ENCODE assay signal across 23 cellular contexts in genomic region chr20:16608265-16608636, GRCh38. TPM values are rescaled to one million over a fixed set of nuclear protein-coding genes. Genes with fewer than 3 reads are reported as not detected.
DNase-seq lines count a peak whose midpoint lies in the region; ATAC-seq and TF ChIP-seq lines count a peak whose summit lies in the region.
"Had no signal": no experiment of that assay in that cellular context is flagged by ENCODE, and none has a peak within 500 bp of the region (broad histone marks: within the 10 kb centered on the region; RNA-seq: fewer than 3 reads in every experiment).

No MANE protein-coding gene starts in this region.

- H2AFZ ChIP-seq in mammary epithelial cell (ENCODE audit: low read depth, low read length): no peak overlapping the region
- H2AFZ ChIP-seq: PC-9 had no signal

- POLR2A ChIA-PET in MCF 10A (lab: Yijun Ruan, JAX): interaction anchor here (1.8 kb wide), 1 partner anchor 28 kb away, joined by 3 read pairs; no protein-coding TSS in a partner anchor

- H3K27ac ChIP-seq in mammary epithelial cell (ENCODE audit: insufficient read depth, low read depth, low read length) (no peak overlapping the region), left ventricle myocardium inferior (replicated peaks) (peak overlapping the region; percentile 51), upper lobe of right lung (no peak overlapping the region), gastroesophageal sphincter (no peak overlapping the region)
- H3K27ac ChIP-seq: PC-9, SJCRH30 had no signal

- TF ChIP-seq CTCF in MCF 10A (IDR thresholded peaks at IDR 0.05; ENCODE audit: unreplicated experiment) (no peak), mammary epithelial cell (conservative IDR thresholded peaks at IDR 0.05 in 1 of 2, IDR thresholded peaks at IDR 0.05 in 1 of 2; ENCODE audit: extremely low read depth in 1 of 2, insufficient read depth in 1 of 2, low read depth in 1 of 2, low read length in 2 of 2) (no peak), left ventricle myocardium inferior (IDR thresholded peaks at IDR 0.05; ENCODE audit: borderline replicate concordance) (no peak), nephron (IDR thresholded peaks at IDR 0.05; ENCODE audit: unreplicated experiment in 3 of 3) (no peak), upper lobe of right lung (IDR thresholded peaks at IDR 0.05) (no peak), gastroesophageal sphincter (IDR thresholded peaks at IDR 0.05) (no peak)

- H3K4me1 ChIP-seq in mammary epithelial cell (ENCODE audit: insufficient read depth, low read length) (no peaks in the 10 kb centered on the region), left ventricle myocardium inferior (peaks cover 28% of the 10 kb centered on the region), upper lobe of right lung (no peaks in the 10 kb centered on the region), gastroesophageal sphincter (no peaks in the 10 kb centered on the region)

- H3K9ac ChIP-seq in mammary epithelial cell (ENCODE audit: insufficient read depth, low read length): no peak overlapping the region

- H3K4me3 ChIP-seq in mammary epithelial cell (replicated peaks in 1 of 3; ENCODE audit: insufficient read depth in 1 of 3, low read depth in 2 of 3, low read length in 3 of 3) (no peak overlapping the region), left ventricle myocardium inferior (no peak overlapping the region), upper lobe of right lung (no peak overlapping the region), gastroesophageal sphincter (no peak overlapping the region)
- H3K4me3 ChIP-seq: lung, PC-9, SJCRH30, smooth muscle cell had no signal

- in situ Hi-C loops in mammary epithelial cell (cut with MboI; ENCODE audit: low sequenced_read_pairs in 2 of 2): no loop called here

- no peaks in the 10 kb centered on the region for H4K20me1 ChIP-seq in mammary epithelial cell (ENCODE audit: insufficient read depth, low read length)

- WGBS in mammary epithelial cell (ENCODE audit: low coverage, missing lambda C conversion rate): 44% methylated on average over 2 of the region's 2 CpGs
- WGBS in gastroesophageal sphincter (ENCODE audit: low coverage in 1 of 2), 2 donors: 67 to 100% methylated on average over 1 of the region's 2 CpGs

- BruUV-seq in MCF 10A (replicated peaks; lab: Mats Ljungman, UMichigan) (no TSS peak), mammary epithelial cell (replicated peaks; lab: Mats Ljungman, UMichigan) (no TSS peak)

- H3K4me3 Mint-ChIP-seq in MCF 10A (ENCODE audit: unreplicated experiment) (no peak overlapping the region), nephron (peak overlapping the region in 2 of 3 experiments; percentile 8 to 31)
- H3K4me3 Mint-ChIP-seq in activated naive CD4-positive, alpha-beta T cell treated with anti-CD3 and anti-CD28 coated beads, Interleukin-2, amount 10 ng/mL, durations not matched to agents 7 days and 5 days: no peak overlapping the region
- H3K4me3 Mint-ChIP-seq: B cell; central memory CD8-positive, alpha-beta T cell had no signal

- H3K27me3 ChIP-seq in mammary epithelial cell (ENCODE audit: insufficient read depth, low read length) (no peaks in the 10 kb centered on the region), left ventricle myocardium inferior (ENCODE audit: low read depth) (no peaks in the 10 kb centered on the region), upper lobe of right lung (no peaks in the 10 kb centered on the region), gastroesophageal sphincter (no peaks in the 10 kb centered on the region)
- H3K27me3 ChIP-seq: SJCRH30 had no signal

- peak; percentile 58 for ATAC-seq in upper lobe of right lung
- ATAC-seq in GM18517 (IDR thresholded peaks at IDR 0.05; ENCODE audit: unreplicated experiment): no peak
- ATAC-seq in gastroesophageal sphincter: no peak

- H3K4me1 Mint-ChIP-seq in MCF 10A (ENCODE audit: insufficient read depth, unreplicated experiment) (peaks cover 14% of the 10 kb centered on the region), nephron (peaks cover 47% of the 10 kb centered on the region)
- no peaks in the 10 kb centered on the region for H3K4me1 Mint-ChIP-seq in activated naive CD4-positive, alpha-beta T cell treated with anti-CD3 and anti-CD28 coated beads, Interleukin-2, amount 10 ng/mL, durations not matched to agents 7 days and 5 days
- H3K4me1 Mint-ChIP-seq: B cell; central memory CD8-positive, alpha-beta T cell had no signal

- H3K9me3 ChIP-seq in mammary epithelial cell (replicated peaks; ENCODE audit: insufficient read depth, low read length): no peaks in the 10 kb centered on the region
- H3K9me3 ChIP-seq in left ventricle myocardium inferior (replicated peaks): no peaks in the 10 kb centered on the region
- no peaks in the 10 kb centered on the region for H3K9me3 ChIP-seq in upper lobe of right lung
- H3K9me3 ChIP-seq in gastroesophageal sphincter: no peaks in the 10 kb centered on the region
- H3K9me3 ChIP-seq: Caco-2, SJCRH30 had no signal

- H3K9me3 Mint-ChIP-seq in MCF 10A (ENCODE audit: unreplicated experiment) (no peaks in the 10 kb centered on the region), nephron (no peaks in the 10 kb centered on the region)
- H3K9me3 Mint-ChIP-seq in activated naive CD4-positive, alpha-beta T cell treated with anti-CD3 and anti-CD28 coated beads, Interleukin-2, amount 10 ng/mL, durations not matched to agents 7 days and 5 days: no peaks in the 10 kb centered on the region
- H3K9me3 Mint-ChIP-seq: central memory CD8-positive, alpha-beta T cell had no signal

- no peak for TF ChIP-seq POLR2A in gastroesophageal sphincter (IDR thresholded peaks at IDR 0.05)

- H3K36me3 ChIP-seq in mammary epithelial cell (ENCODE audit: insufficient read depth, low read length): no peaks in the 10 kb centered on the region
- H3K36me3 ChIP-seq in left ventricle myocardium inferior: no peaks in the 10 kb centered on the region
- H3K36me3 ChIP-seq in upper lobe of right lung: no peaks in the 10 kb centered on the region
- no peaks in the 10 kb centered on the region for H3K36me3 ChIP-seq in gastroesophageal sphincter
- H3K36me3 ChIP-seq: SJCRH30 had no signal

- H3K36me3 Mint-ChIP-seq in MCF 10A (ENCODE audit: insufficient read depth, unreplicated experiment) (no peaks in the 10 kb centered on the region), nephron (ENCODE audit: low read depth) (no peaks in the 10 kb centered on the region)
- H3K36me3 Mint-ChIP-seq in activated naive CD4-positive, alpha-beta T cell treated with anti-CD3 and anti-CD28 coated beads, Interleukin-2, amount 10 ng/mL, durations not matched to agents 7 days and 5 days: no peaks in the 10 kb centered on the region

- H3K4me2 ChIP-seq in mammary epithelial cell (ENCODE audit: insufficient read depth, low read depth, low read length): no peak overlapping the region
- H3K4me2 ChIP-seq: PC-9, smooth muscle cell had no signal

- CTCF ChIA-PET in MCF 10A (lab: Yijun Ruan, JAX): interaction anchor here (1.4 kb wide), 1 partner anchor 27 kb away, joined by 3 read pairs; no protein-coding TSS in a partner anchor
- CTCF ChIA-PET in mammary epithelial cell (lab: Charles Lee; ENCODE audit: low non-redundant PET): no interaction called here
- CTCF ChIA-PET in activated naive CD4-positive, alpha-beta T cell treated with anti-CD3 and anti-CD28 coated beads, Interleukin-2, amount 10 ng/mL, durations not matched to agents 7 days and 5 days (lab: Charles Lee): no interaction called here

- H3K79me2 ChIP-seq in mammary epithelial cell (ENCODE audit: insufficient read depth, low read length): no peaks in the 10 kb centered on the region

- DNase-seq in MCF 10A (ENCODE audit: unreplicated experiment) (peak; percentile 46), mammary epithelial cell (no peak), left ventricle myocardium inferior (no peak), upper lobe of right lung (no peak)
- no peak for DNase-seq in activated naive CD4-positive, alpha-beta T cell treated with anti-CD3 and anti-CD28 coated beads, Interleukin-2, amount 10 ng/mL, durations not matched to agents 7 days and 5 days
- DNase-seq: activated effector memory CD4-positive, alpha-beta T cell treated with anti-CD3 and anti-CD28 coated beads, Interleukin-2, amount 50 U/mL, for 16 hours; EL; KG1; MV-4-11; NCI-H187 treated with DMSO at 0.1 percent for 48 hours; NCI-H345; PC-9; SJCRH30; stimulated activated CD4-positive, alpha-beta T cell treated with anti-CD3 and anti-CD28 coated beads, Interleukin-2, amount 100 ng/mL, for 48 hours; T-helper 2 cell had no signal

- H3K27me3 Mint-ChIP-seq in MCF 10A (ENCODE audit: insufficient read depth, unreplicated experiment): no peaks in the 10 kb centered on the region
- H3K27me3 Mint-ChIP-seq in nephron (ENCODE audit: low read depth): no peaks in the 10 kb centered on the region
- peaks cover 3% of the 10 kb centered on the region for H3K27me3 Mint-ChIP-seq in activated naive CD4-positive, alpha-beta T cell treated with anti-CD3 and anti-CD28 coated beads, Interleukin-2, amount 10 ng/mL, durations not matched to agents 7 days and 5 days

- dilution Hi-C loops in mammary epithelial cell (cut with HindIII; ENCODE audit: low sequenced_read_pairs): loop anchor here (5.0 kb wide), 1 partner anchor 149 kb away; no protein-coding TSS in a partner anchor

- intact Hi-C loops in MCF 10A (cut with micrococcal nuclease): no loop called here
- intact Hi-C loops in mammary epithelial cell (cut with micrococcal nuclease): no loop called here
- intact Hi-C loops in left ventricle myocardium inferior (cut with micrococcal nuclease): no loop called here
- intact Hi-C loops in upper lobe of right lung (cut with DNase I): no loop called here

- TF ChIP-seq EP300 in gastroesophageal sphincter (IDR thresholded peaks at IDR 0.05): no peak

- H3K27ac Mint-ChIP-seq in MCF 10A (ENCODE audit: low read depth, unreplicated experiment) (no peak overlapping the region), nephron (peak overlapping the region; percentile 32 to 82 (median 76))
- H3K27ac Mint-ChIP-seq in activated naive CD4-positive, alpha-beta T cell treated with anti-CD3 and anti-CD28 coated beads, Interleukin-2, amount 10 ng/mL, durations not matched to agents 7 days and 5 days: no peak overlapping the region
- H3K27ac Mint-ChIP-seq: B cell had no signal

RNA-seq across cellular contexts. Expression of gene KIF16B, which starts 35.0 kb away (rescaled TPM):
- total RNA-seq in MCF 10A (2022): 14.8 and 15.8 TPM in 2 replicates
- 10 to 100 TPM; 12.2 to 15.0 TPM for total RNA-seq in mammary epithelial cell
- 4.6 TPM for polyA plus RNA-seq in mammary epithelial cell
- 9.1 TPM for polyA minus RNA-seq in mammary epithelial cell
- 16.4 TPM for total RNA-seq in left ventricle myocardium inferior
- 21.6 TPM for total RNA-seq in upper lobe of right lung
- 10 to 100 TPM; 15.9 to 26.6 (median 22.2) TPM for total RNA-seq in gastroesophageal sphincter

Comparison
In these comparisons a context has a peak if more than half of its experiments do, and no peak if none do; other contexts are left out.
1. H3K27ac Mint-ChIP-seq: peak in nephron (3 of 3); none in MCF 10A (single experiment) and activated naive CD4-positive, alpha-beta T cell treated with anti-CD3 and anti-CD28 coated beads, Interleukin-2, amount 10 ng/mL, durations not matched to agents 7 days and 5 days (single experiment).
2. H3K4me3 Mint-ChIP-seq: peak in nephron (2 of 3); none in MCF 10A (single experiment) and activated naive CD4-positive, alpha-beta T cell treated with anti-CD3 and anti-CD28 coated beads, Interleukin-2, amount 10 ng/mL, durations not matched to agents 7 days and 5 days (single experiment).